In genomic region chr6:91539451-91539850, GRCh38 we compare ENCODE assay signal across 22 cellular contexts.
"Had no signal": no experiment of that assay in that cellular context is flagged by ENCODE, and none has a peak within 500 bp of the region (broad histone marks: within the 10 kb centered on the region; RNA-seq: fewer than 3 reads in every experiment).

No MANE protein-coding gene starts in this region.

- ATAC-seq: gastrocnemius medialis, left lung, lower lobe of right lung, natural killer cell, psoas muscle had no signal

- DNase-seq: activated CD4-positive, alpha-beta T cell treated with anti-CD3 and anti-CD28 coated beads for 4 hours; activated CD4-positive, alpha-beta T cell treated with anti-CD3 and anti-CD28 coated beads, Interleukin-2, amount 50 U/mL, for 4 hours; activated effector memory CD4-positive, alpha-beta T cell treated with anti-CD3 and anti-CD28 coated beads, Interleukin-2, amount 50 U/mL, for 16 hours; activated naive CD4-positive, alpha-beta T cell treated with anti-CD3 and anti-CD28 coated beads for 36 hours; activated naive CD8-positive, alpha-beta T cell treated with anti-CD3 and anti-CD28 coated beads for 36 hours; activated T-cell treated with anti-CD3 and anti-CD28 coated beads for 4 hours; adrenal gland; cerebellar nuclear complex; colonic mucosa; dorsolateral prefrontal cortex; effector memory CD4-positive, alpha-beta T cell; gastrocnemius medialis; glutamatergic neuron; left lung; lower lobe of right lung; mesenchymal stem cell; natural killer cell; occipital lobe; psoas muscle; sigmoid colon; stimulated activated CD4-positive, alpha-beta T cell treated with anti-CD3 and anti-CD28 coated beads, Interleukin-1b, Interleukin-23, amount 100 ng/mL, for 48 hours; stimulated activated naive CD4-positive, alpha-beta T cell had no signal
